In the genomic region with DNA sequence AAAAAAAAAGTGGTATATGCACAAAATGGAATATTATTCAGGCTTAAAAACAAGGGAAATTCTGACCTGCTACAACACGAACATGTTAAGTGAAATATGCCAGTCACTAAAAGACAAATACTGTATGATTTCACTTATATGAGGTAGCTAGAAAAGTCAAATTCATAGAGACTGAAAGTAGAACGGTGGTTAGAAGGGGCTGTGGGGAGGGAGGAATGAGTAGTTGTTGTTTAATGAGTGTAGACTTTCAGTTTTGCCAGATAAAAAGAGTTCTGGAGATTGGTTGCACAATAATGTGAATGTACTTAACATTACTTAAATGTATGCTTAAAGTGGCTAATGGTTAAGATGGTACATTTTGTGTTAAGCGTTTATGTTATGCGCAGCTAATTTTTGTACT, we compare ENCODE assay signal across 8 cellular contexts.
A peak's percentile ranks its signal among the peaks of the same experiment; 100 is the strongest.
DNase-seq lines count a peak whose midpoint lies in the region; ATAC-seq and TF ChIP-seq lines count a peak whose summit lies in the region.

No MANE protein-coding gene starts in this region.

- ATAC-seq in activated T-cell treated with anti-CD3 and anti-CD28 coated beads, Interleukin-2, amount 50 U/mL, for 4 hours, result peak; percentile 76 to 81
- ATAC-seq in HG02571 (IDR thresholded peaks at IDR 0.05; ENCODE audit: unreplicated experiment) (peak; percentile 55), HG03469 (IDR thresholded peaks at IDR 0.05; ENCODE audit: unreplicated experiment) (peak; percentile 41)

- H3K9me3 Mint-ChIP-seq in activated T-cell treated with anti-CD3 and anti-CD28 coated beads, Interleukin-2, amount 50 U/mL, for 4 hours, result no peaks in the 10 kb centered on the region
- H3K9me3 Mint-ChIP-seq in MCF 10A (ENCODE audit: unreplicated experiment), result no peaks in the 10 kb centered on the region

- peaks cover 53% of the 10 kb centered on the region for H3K4me1 Mint-ChIP-seq in activated T-cell treated with anti-CD3 and anti-CD28 coated beads, Interleukin-2, amount 50 U/mL, for 4 hours (ENCODE audit: low read depth)
- H3K4me1 Mint-ChIP-seq in MCF 10A (ENCODE audit: insufficient read depth, unreplicated experiment), result peaks cover 7% of the 10 kb centered on the region

- H3K4me3 Mint-ChIP-seq in activated T-cell treated with anti-CD3 and anti-CD28 coated beads, Interleukin-2, amount 50 U/mL, for 4 hours, result no peak overlapping the region
- H3K4me3 Mint-ChIP-seq in MCF 10A (ENCODE audit: unreplicated experiment), result no peak overlapping the region

- no peak for DNase-seq in activated T-cell treated with anti-CD3 and anti-CD28 coated beads, Interleukin-2, amount 50 U/mL, for 4 hours
- DNase-seq in activated T-cell treated with anti-CD3 and anti-CD28 coated beads, Interleukin-2, amount 50 U/mL, for 48 hours, result no peak
- peak in 2 of 3 donors; percentile 6 for DNase-seq in stimulated activated CD4-positive, alpha-beta T cell treated with anti-CD3 and anti-CD28 coated beads, TNF-alpha, amount 100 ng/mL, for 48 hours (ENCODE audit: low read depth in 3 of 3)
- DNase-seq in MCF 10A (ENCODE audit: unreplicated experiment), result no peak
- no peak for DNase-seq in NCI-H2196 treated with DMSO at 0.1 percent for 48 hours (lab: John Stamatoyannopoulos, UW; ENCODE audit: unreplicated experiment)
- DNase-seq in NCI-H2081 (lab: John Stamatoyannopoulos, UW), result no peak

- POLR2A ChIA-PET in MCF 10A (lab: Yijun Ruan, JAX), result interaction anchor here (0.7 kb wide), 1 partner anchor 14 kb away, joined by 3 read pairs; no protein-coding TSS in a partner anchor

- no peak overlapping the region for H3K27ac Mint-ChIP-seq in MCF 10A (ENCODE audit: low read depth, unreplicated experiment)

- no TSS peak for BruUV-seq in MCF 10A (replicated peaks; lab: Mats Ljungman, UMichigan)

- H3K36me3 Mint-ChIP-seq in activated T-cell treated with anti-CD3 and anti-CD28 coated beads, Interleukin-2, amount 50 U/mL, for 4 hours (ENCODE audit: insufficient read depth), result no peaks in the 10 kb centered on the region
- no peaks in the 10 kb centered on the region for H3K36me3 Mint-ChIP-seq in MCF 10A (ENCODE audit: insufficient read depth, unreplicated experiment)

- H3K27me3 Mint-ChIP-seq in activated T-cell treated with anti-CD3 and anti-CD28 coated beads, Interleukin-2, amount 50 U/mL, for 4 hours (ENCODE audit: low read depth), result peaks cover 4% of the 10 kb centered on the region
- no peaks in the 10 kb centered on the region for H3K27me3 Mint-ChIP-seq in MCF 10A (ENCODE audit: insufficient read depth, unreplicated experiment)

- TF ChIP-seq CTCF in MCF 10A (IDR thresholded peaks at IDR 0.05; ENCODE audit: unreplicated experiment), result no peak

- intact Hi-C loops in MCF 10A (cut with micrococcal nuclease), result no loop called here

- CTCF ChIA-PET in MCF 10A (lab: Yijun Ruan, JAX), result interaction anchor here (0.6 to 2.0 kb wide), 6 partner anchors 9 to 270 kb away, joined by 3 to 9 read pairs (median 4); no protein-coding TSS in a partner anchor

Comparison
In these comparisons a context has a peak if more than half of its experiments do, and no peak if none do; other contexts are left out.
1. DNase-seq: peak in stimulated activated CD4-positive, alpha-beta T cell treated with anti-CD3 and anti-CD28 coated beads, TNF-alpha, amount 100 ng/mL, for 48 hours (2 of 3); none in activated T-cell treated with anti-CD3 and anti-CD28 coated beads, Interleukin-2, amount 50 U/mL, for 4 hours (single experiment), activated T-cell treated with anti-CD3 and anti-CD28 coated beads, Interleukin-2, amount 50 U/mL, for 48 hours (0 of 2), MCF 10A (single experiment), NCI-H2196 treated with DMSO at 0.1 percent for 48 hours (single experiment) and NCI-H2081 (0 of 2).
2. Peak in every context shown above with its lines, with median percentiles within 50 percentile points of each other: ATAC-seq.